ENCODE assay signal across 1 cellular context in genomic region chr17:8209909-8210760, GRCh38.
TF ChIP-seq lines count a peak whose summit lies in the region.

Gene AURKB (minus strand): TSS chr17:8210575. CDS start chr17:8210224, 351 bp downstream.

TF ChIP-seq in GM12878, 131 proteins besides CTCF, POLR2A, EP300 and RAD21 (continued from another document and continues in another):
- peak; percentile 100 for TF ChIP-seq NKRF (conservative IDR thresholded peaks at IDR 0.05)
- TF ChIP-seq SIN3A (IDR thresholded peaks at IDR 0.05; ENCODE audit: low read depth, low read length), result peak; percentile 100
- 0 out of 2 replicates have a peak, but pooled peaks have one; percentile 6 for TF ChIP-seq PAX5 (IDR thresholded peaks at IDR 0.05; ENCODE audit: borderline replicate concordance, low read depth, low read length)
- TF ChIP-seq NFXL1 (IDR thresholded peaks at IDR 0.05; ENCODE audit: borderline replicate concordance), result no peak
- no peak for TF ChIP-seq EED (IDR thresholded peaks at IDR 0.05; ENCODE audit: low read depth)
- TF ChIP-seq POU2F2 (IDR thresholded peaks at IDR 0.05; ENCODE audit: borderline replicate concordance, low read depth, low read length), result peak; percentile 92
- no peak for TF ChIP-seq JUNB (IDR thresholded peaks at IDR 0.05)
- TF ChIP-seq SKIL (IDR thresholded peaks at IDR 0.05; ENCODE audit: low read depth, poor library complexity, severe bottlenecking), result no peak
- 0 out of 2 replicates have a peak, but pooled peaks have one; percentile 53 for TF ChIP-seq PML (IDR thresholded peaks at IDR 0.05; ENCODE audit: low read length)
- no peak for TF ChIP-seq CEBPB (IDR thresholded peaks at IDR 0.05; ENCODE audit: borderline replicate concordance in 1 of 2, low read depth in 2 of 2, low read length in 2 of 2)
- peak; percentile 86; the same call in 1 of the 2 replicates for TF ChIP-seq SMAD5 (IDR thresholded peaks at IDR 0.05; ENCODE audit: low read depth)
- TF ChIP-seq POLR2AphosphoS5 (IDR thresholded peaks at IDR 0.05; ENCODE audit: low read length), result peak; percentile 91
- TF ChIP-seq DPF2 (IDR thresholded peaks at IDR 0.05), result 0 out of 2 replicates have a peak, but pooled peaks have one; percentile 29
- TF ChIP-seq CHD2 (IDR thresholded peaks at IDR 0.05; ENCODE audit: borderline replicate concordance, low read depth, low read length), result peak; percentile 77; the same call in 1 of the 2 replicates
- TF ChIP-seq BHLHE40 (IDR thresholded peaks at IDR 0.05; ENCODE audit: borderline replicate concordance in 1 of 2, low read depth in 2 of 2, low read length in 1 of 2), result peak; percentile 54 to 78; a peak in 3 of 4 replicates
- 0 out of 2 replicates have a peak, but pooled peaks have one; percentile 31 for TF ChIP-seq MTA3 (IDR thresholded peaks at IDR 0.05; ENCODE audit: borderline replicate concordance, low read length)
- TF ChIP-seq KDM1A (IDR thresholded peaks at IDR 0.05; ENCODE audit: borderline replicate concordance), result no peak
- peak; percentile 93; the same call in 1 of the 2 replicates for TF ChIP-seq HDAC2 (IDR thresholded peaks at IDR 0.05)
- peak; percentile 100 for TF ChIP-seq E2F4 (IDR thresholded peaks at IDR 0.05; ENCODE audit: low read depth, low read length)
- TF ChIP-seq MYC (IDR thresholded peaks at IDR 0.05; ENCODE audit: insufficient read depth, insufficient read length, insufficient replicate concordance, low read length, severe bottlenecking), result peak; percentile 75
- TF ChIP-seq CBX3 (IDR thresholded peaks at IDR 0.05; ENCODE audit: borderline replicate concordance, low read depth), result no peak
- peak; percentile 83 for TF ChIP-seq CREM (IDR thresholded peaks at IDR 0.05; ENCODE audit: low read depth)
- TF ChIP-seq USF1 (IDR thresholded peaks at IDR 0.05; ENCODE audit: borderline replicate concordance, extremely low read length, insufficient read depth, low read depth, low read length), result peak; percentile 58
- peak; percentile 100 for TF ChIP-seq MXI1 (IDR thresholded peaks at IDR 0.05; ENCODE audit: low read depth, low read length)
- no peak for TF ChIP-seq SREBF2 (IDR thresholded peaks at IDR 0.05; ENCODE audit: low read length)
- peak; percentile 89; the same call in 1 of the 2 replicates for TF ChIP-seq RELB (IDR thresholded peaks at IDR 0.05; ENCODE audit: low read depth)
- peak; percentile 54 for TF ChIP-seq KLF5 (IDR thresholded peaks at IDR 0.05; ENCODE audit: partially characterized antibody)
- peak; percentile 86 for TF ChIP-seq CREB1 (IDR thresholded peaks at IDR 0.05; ENCODE audit: low read depth)
- TF ChIP-seq ATF7 (IDR thresholded peaks at IDR 0.05; ENCODE audit: low read depth), result peak; percentile 79; the same call in 1 of the 2 replicates
- TF ChIP-seq FOXM1 (IDR thresholded peaks at IDR 0.05; ENCODE audit: low read depth, low read length), result peak; percentile 70; the same call in 1 of the 2 replicates
- TF ChIP-seq BACH1 (IDR thresholded peaks at IDR 0.05; ENCODE audit: borderline replicate concordance), result no peak; the same call in 1 of the 2 replicates
- TF ChIP-seq TAF1 (IDR thresholded peaks at IDR 0.05; ENCODE audit: borderline replicate concordance, low read depth, low read length), result peak; percentile 83; the same call in 1 of the 2 replicates
- TF ChIP-seq RUNX3 (IDR thresholded peaks at IDR 0.05; ENCODE audit: low read length), result peak; percentile 55
- TF ChIP-seq, protein P1, sequence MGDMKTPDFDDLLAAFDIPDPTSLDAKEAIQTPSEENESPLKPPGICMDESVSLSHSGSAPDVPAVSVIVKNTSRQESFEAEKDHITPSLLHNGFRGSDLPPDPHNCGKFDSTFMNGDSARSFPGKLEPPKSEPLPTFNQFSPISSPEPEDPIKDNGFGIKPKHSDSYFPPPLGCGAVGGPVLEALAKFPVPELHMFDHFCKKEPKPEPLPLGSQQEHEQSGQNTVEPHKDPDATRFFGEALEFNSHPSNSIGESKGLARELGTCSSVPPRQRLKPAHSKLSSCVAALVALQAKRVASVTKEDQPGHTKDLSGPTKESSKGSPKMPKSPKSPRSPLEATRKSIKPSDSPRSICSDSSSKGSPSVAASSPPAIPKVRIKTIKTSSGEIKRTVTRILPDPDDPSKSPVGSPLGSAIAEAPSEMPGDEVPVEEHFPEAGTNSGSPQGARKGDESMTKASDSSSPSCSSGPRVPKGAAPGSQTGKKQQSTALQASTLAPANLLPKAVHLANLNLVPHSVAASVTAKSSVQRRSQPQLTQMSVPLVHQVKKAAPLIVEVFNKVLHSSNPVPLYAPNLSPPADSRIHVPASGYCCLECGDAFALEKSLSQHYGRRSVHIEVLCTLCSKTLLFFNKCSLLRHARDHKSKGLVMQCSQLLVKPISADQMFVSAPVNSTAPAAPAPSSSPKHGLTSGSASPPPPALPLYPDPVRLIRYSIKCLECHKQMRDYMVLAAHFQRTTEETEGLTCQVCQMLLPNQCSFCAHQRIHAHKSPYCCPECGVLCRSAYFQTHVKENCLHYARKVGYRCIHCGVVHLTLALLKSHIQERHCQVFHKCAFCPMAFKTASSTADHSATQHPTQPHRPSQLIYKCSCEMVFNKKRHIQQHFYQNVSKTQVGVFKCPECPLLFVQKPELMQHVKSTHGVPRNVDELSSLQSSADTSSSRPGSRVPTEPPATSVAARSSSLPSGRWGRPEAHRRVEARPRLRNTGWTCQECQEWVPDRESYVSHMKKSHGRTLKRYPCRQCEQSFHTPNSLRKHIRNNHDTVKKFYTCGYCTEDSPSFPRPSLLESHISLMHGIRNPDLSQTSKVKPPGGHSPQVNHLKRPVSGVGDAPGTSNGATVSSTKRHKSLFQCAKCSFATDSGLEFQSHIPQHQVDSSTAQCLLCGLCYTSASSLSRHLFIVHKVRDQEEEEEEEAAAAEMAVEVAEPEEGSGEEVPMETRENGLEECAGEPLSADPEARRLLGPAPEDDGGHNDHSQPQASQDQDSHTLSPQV (IDR thresholded peaks at IDR 0.05), result no peak
- peak in 1 of 2 experiments; percentile 50; a peak in 1 of 3 replicates for TF ChIP-seq EGR1 (IDR thresholded peaks at IDR 0.05; ENCODE audit: borderline replicate concordance in 1 of 2, low read depth in 2 of 2, low read length in 2 of 2)
- no peak for TF ChIP-seq MTA2 (IDR thresholded peaks at IDR 0.05; ENCODE audit: low read depth)
- TF ChIP-seq, protein P2, sequence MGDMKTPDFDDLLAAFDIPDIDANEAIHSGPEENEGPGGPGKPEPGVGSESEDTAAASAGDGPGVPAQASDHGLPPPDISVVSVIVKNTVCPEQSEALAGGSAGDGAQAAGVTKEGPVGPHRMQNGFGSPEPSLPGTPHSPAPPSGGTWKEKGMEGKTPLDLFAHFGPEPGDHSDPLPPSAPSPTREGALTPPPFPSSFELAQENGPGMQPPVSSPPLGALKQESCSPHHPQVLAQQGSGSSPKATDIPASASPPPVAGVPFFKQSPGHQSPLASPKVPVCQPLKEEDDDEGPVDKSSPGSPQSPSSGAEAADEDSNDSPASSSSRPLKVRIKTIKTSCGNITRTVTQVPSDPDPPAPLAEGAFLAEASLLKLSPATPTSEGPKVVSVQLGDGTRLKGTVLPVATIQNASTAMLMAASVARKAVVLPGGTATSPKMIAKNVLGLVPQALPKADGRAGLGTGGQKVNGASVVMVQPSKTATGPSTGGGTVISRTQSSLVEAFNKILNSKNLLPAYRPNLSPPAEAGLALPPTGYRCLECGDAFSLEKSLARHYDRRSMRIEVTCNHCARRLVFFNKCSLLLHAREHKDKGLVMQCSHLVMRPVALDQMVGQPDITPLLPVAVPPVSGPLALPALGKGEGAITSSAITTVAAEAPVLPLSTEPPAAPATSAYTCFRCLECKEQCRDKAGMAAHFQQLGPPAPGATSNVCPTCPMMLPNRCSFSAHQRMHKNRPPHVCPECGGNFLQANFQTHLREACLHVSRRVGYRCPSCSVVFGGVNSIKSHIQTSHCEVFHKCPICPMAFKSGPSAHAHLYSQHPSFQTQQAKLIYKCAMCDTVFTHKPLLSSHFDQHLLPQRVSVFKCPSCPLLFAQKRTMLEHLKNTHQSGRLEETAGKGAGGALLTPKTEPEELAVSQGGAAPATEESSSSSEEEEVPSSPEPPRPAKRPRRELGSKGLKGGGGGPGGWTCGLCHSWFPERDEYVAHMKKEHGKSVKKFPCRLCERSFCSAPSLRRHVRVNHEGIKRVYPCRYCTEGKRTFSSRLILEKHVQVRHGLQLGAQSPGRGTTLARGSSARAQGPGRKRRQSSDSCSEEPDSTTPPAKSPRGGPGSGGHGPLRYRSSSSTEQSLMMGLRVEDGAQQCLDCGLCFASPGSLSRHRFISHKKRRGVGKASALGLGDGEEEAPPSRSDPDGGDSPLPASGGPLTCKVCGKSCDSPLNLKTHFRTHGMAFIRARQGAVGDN (IDR thresholded peaks at IDR 0.05), result no peak
- TF ChIP-seq, protein P3, sequence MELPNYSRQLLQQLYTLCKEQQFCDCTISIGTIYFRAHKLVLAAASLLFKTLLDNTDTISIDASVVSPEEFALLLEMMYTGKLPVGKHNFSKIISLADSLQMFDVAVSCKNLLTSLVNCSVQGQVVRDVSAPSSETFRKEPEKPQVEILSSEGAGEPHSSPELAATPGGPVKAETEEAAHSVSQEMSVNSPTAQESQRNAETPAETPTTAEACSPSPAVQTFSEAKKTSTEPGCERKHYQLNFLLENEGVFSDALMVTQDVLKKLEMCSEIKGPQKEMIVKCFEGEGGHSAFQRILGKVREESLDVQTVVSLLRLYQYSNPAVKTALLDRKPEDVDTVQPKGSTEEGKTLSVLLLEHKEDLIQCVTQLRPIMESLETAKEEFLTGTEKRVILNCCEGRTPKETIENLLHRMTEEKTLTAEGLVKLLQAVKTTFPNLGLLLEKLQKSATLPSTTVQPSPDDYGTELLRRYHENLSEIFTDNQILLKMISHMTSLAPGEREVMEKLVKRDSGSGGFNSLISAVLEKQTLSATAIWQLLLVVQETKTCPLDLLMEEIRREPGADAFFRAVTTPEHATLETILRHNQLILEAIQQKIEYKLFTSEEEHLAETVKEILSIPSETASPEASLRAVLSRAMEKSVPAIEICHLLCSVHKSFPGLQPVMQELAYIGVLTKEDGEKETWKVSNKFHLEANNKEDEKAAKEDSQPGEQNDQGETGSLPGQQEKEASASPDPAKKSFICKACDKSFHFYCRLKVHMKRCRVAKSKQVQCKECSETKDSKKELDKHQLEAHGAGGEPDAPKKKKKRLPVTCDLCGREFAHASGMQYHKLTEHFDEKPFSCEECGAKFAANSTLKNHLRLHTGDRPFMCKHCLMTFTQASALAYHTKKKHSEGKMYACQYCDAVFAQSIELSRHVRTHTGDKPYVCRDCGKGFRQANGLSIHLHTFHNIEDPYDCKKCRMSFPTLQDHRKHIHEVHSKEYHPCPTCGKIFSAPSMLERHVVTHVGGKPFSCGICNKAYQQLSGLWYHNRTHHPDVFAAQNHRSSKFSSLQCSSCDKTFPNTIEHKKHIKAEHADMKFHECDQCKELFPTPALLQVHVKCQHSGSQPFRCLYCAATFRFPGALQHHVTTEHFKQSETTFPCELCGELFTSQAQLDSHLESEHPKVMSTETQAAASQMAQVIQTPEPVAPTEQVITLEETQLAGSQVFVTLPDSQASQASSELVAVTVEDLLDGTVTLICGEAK (IDR thresholded peaks at IDR 0.05; ENCODE audit: borderline replicate concordance), result no peak
